ENCODE assay signal across 13 cellular contexts in genomic region chr20:49561806-49562205, GRCh38. TPM values are rescaled to one million over a fixed set of nuclear protein-coding genes. Genes with fewer than 3 reads are reported as not detected.
DNase-seq lines count a peak whose midpoint lies in the region; ATAC-seq, FAIRE-seq and TF ChIP-seq lines count a peak whose summit lies in the region.
"Had no signal": no experiment of that assay in that cellular context is flagged by ENCODE, and none has a peak within 500 bp of the region (broad histone marks: within the 10 kb centered on the region; RNA-seq: fewer than 3 reads in every experiment).

No MANE protein-coding gene starts in this region.

- H3K4me2 ChIP-seq in PC-9: peak overlapping the region; percentile 81
- H3K4me2 ChIP-seq in endothelial cell of umbilical vein (ENCODE audit: insufficient read depth, low read length): peak overlapping the region; percentile 60

- peak overlapping the region; percentile 36 for H3K9ac ChIP-seq in endothelial cell of umbilical vein (replicated peaks; ENCODE audit: extremely low read depth, insufficient read depth, low read length)

- no peak for TF ChIP-seq POLR2A in endothelial cell of umbilical vein (IDR thresholded peaks at IDR 0.05; ENCODE audit: low read depth, low read length)
- no peak for TF ChIP-seq POLR2A in suprapubic skin (IDR thresholded peaks at IDR 0.05)

- peak overlapping the region; percentile 18; the same call in 1 of the 2 replicates for H2AFZ ChIP-seq in PC-9
- H2AFZ ChIP-seq in endothelial cell of umbilical vein (ENCODE audit: low read depth, low read length): no peak overlapping the region

- H3K4me1 ChIP-seq in PC-9 (replicated peaks; ENCODE audit: insufficient read depth) (peaks cover 84% of the 10 kb centered on the region), endothelial cell of umbilical vein (ENCODE audit: control insufficient read depth, extremely low read depth, insufficient read depth, low read length) (peaks cover 44% of the 10 kb centered on the region), muscle layer of duodenum (ENCODE audit: control insufficient read depth in 1 of 2, insufficient read depth in 2 of 2, low read length in 2 of 2) (peaks cover 0 to 11% of the 10 kb centered on the region in 2 donors), suprapubic skin (peaks cover 17% of the 10 kb centered on the region)

- POLR2A ChIA-PET in PC-9 (lab: Charles Lee; ENCODE audit: unreplicated experiment): no interaction called here
- POLR2A ChIA-PET in endothelial cell of umbilical vein (lab: Charles Lee): interaction anchor here (0.6 kb wide), 1 partner anchor 19 kb away, joined by 4 read pairs; no protein-coding TSS in a partner anchor

- peaks cover 85% of the 10 kb centered on the region for H3K79me2 ChIP-seq in PC-9 (ENCODE audit: low read depth)
- no peaks in the 10 kb centered on the region for H3K79me2 ChIP-seq in endothelial cell of umbilical vein (ENCODE audit: control insufficient read depth, insufficient read depth, low read length)

- CTCF ChIA-PET in PC-9 (lab: Charles Lee) (interaction anchor here (0.7 to 1.1 kb wide), 2 partner anchors 10 to 20 kb away, joined by 3 to 4 read pairs; no protein-coding TSS in a partner anchor), endothelial cell of umbilical vein (lab: Charles Lee) (interaction anchor here (0.6 to 2.1 kb wide), 9 partner anchors 9 to 328 kb away, joined by 3 to 25 read pairs (median 4); no protein-coding TSS in a partner anchor)

- no peaks in the 10 kb centered on the region for H3K9me2 ChIP-seq in PC-9 (ENCODE audit: insufficient read depth)

- ATAC-seq in esophagus mucosa (no peak), HG02759 (IDR thresholded peaks at IDR 0.05; ENCODE audit: unreplicated experiment) (no peak)

- no peak for TF ChIP-seq EP300 in suprapubic skin (IDR thresholded peaks at IDR 0.05)

- H3K9me1 ChIP-seq in endothelial cell of umbilical vein (replicated peaks; ENCODE audit: control insufficient read depth, extremely low read depth, insufficient read depth, low read length): no peaks in the 10 kb centered on the region

- DNase-seq in PC-9 (peak in 1 of 2 experiments; percentile 51), endothelial cell of umbilical vein (ENCODE audit: low read depth, low spot score) (no peak), suprapubic skin (ENCODE audit: low spot score in 2 of 2) (peak in 1 of 2 donors; percentile 6), NCI-H345 (lab: John Stamatoyannopoulos, UW) (no peak)
- DNase-seq in activated CD4-positive, alpha-beta T cell treated with anti-CD3 and anti-CD28 coated beads, Interleukin-2, amount 50 U/mL, for 4 hours: no peak
- DNase-seq: CD4-positive, alpha-beta T cell; NCI-H2081 treated with DMSO at 0.1 percent for 48 hours; WERI-Rb-1 had no signal

- H3K27ac ChIP-seq in PC-9: peak overlapping the region; percentile 71
- H3K27ac ChIP-seq in endothelial cell of umbilical vein (ENCODE audit: insufficient read depth, low read depth, low read length): peak overlapping the region; percentile 79
- peak overlapping the region; percentile 48 for H3K27ac ChIP-seq in muscle layer of duodenum (ENCODE audit: low read length)
- peak overlapping the region; percentile 61 for H3K27ac ChIP-seq in suprapubic skin
- H3K27ac ChIP-seq: SK-N-MC, WERI-Rb-1 had no signal

- dilution Hi-C loops in endothelial cell of umbilical vein (cut with MboI; ENCODE audit: extremely low pct_ligation_motif_present, low sequenced_read_pairs): no loop called here

- no peak for FAIRE-seq in endothelial cell of umbilical vein (lab: Jason Lieb, UNC)
- FAIRE-seq: G401.6 had no signal

- 61% methylated on average over 2 of the region's 2 CpGs for WGBS in suprapubic skin

- H4K20me1 ChIP-seq in PC-9 (ENCODE audit: insufficient read depth) (no peaks in the 10 kb centered on the region), endothelial cell of umbilical vein (replicated peaks; ENCODE audit: control insufficient read depth, extremely low read depth, insufficient read depth, low read length) (no peaks in the 10 kb centered on the region)

- H3K9me3 ChIP-seq in PC-9 (ENCODE audit: insufficient read depth, low read depth): no peaks in the 10 kb centered on the region
- H3K9me3 ChIP-seq in endothelial cell of umbilical vein (replicated peaks; ENCODE audit: control insufficient read depth, insufficient read depth, low read length): no peaks in the 10 kb centered on the region
- no peaks in the 10 kb centered on the region for H3K9me3 ChIP-seq in muscle layer of duodenum (ENCODE audit: control insufficient read depth in 1 of 2, low read length in 2 of 2)
- H3K9me3 ChIP-seq in suprapubic skin: no peaks in the 10 kb centered on the region

- intact Hi-C loops in PC-9 (cut with micrococcal nuclease; ENCODE audit: unreplicated experiment): loop anchor here (1.0 to 5.0 kb wide), 2 partner anchors 21 to 1200 kb away; no protein-coding TSS in a partner anchor
- intact Hi-C loops in endothelial cell of umbilical vein (cut with micrococcal nuclease): loop anchor here (1.0 to 10.0 kb wide), 2 partner anchors 21 to 473 kb away; no protein-coding TSS in a partner anchor

- TF ChIP-seq CTCF in PC-9 (conservative IDR thresholded peaks at IDR 0.05) (no peak), endothelial cell of umbilical vein (IDR thresholded peaks at IDR 0.05; ENCODE audit: extremely low read depth in 1 of 2, insufficient read depth in 1 of 2, low read depth in 1 of 2, low read length in 2 of 2) (no peak), suprapubic skin (IDR thresholded peaks at IDR 0.05) (no peak)

- 0 out of 2 replicates have a peak, but pooled peaks cover 3% of the 10 kb centered on the region for H3K36me3 ChIP-seq in PC-9 (ENCODE audit: low read depth)
- H3K36me3 ChIP-seq in endothelial cell of umbilical vein (ENCODE audit: control insufficient read depth in 2 of 2, extremely low read depth in 1 of 2, insufficient read depth in 2 of 2, low read length in 2 of 2): no peaks in the 10 kb centered on the region
- H3K36me3 ChIP-seq in muscle layer of duodenum (ENCODE audit: control insufficient read depth in 1 of 2, insufficient read depth in 2 of 2, low read length in 2 of 2): peaks cover 0 to 3% of the 10 kb centered on the region in 2 donors
- no peaks in the 10 kb centered on the region for H3K36me3 ChIP-seq in suprapubic skin
- H3K36me3 ChIP-seq: WERI-Rb-1 had no signal

- H3K4me3 ChIP-seq in PC-9 (peak overlapping the region; percentile 22; the same call in 1 of the 2 replicates), endothelial cell of umbilical vein (replicated peaks in 1 of 3; ENCODE audit: insufficient read depth in 1 of 3, low read depth in 1 of 3, low read length in 3 of 3) (peak overlapping the region in 1 of 3 experiments; percentile 12), muscle layer of duodenum (ENCODE audit: low read depth in 1 of 2, low read length in 2 of 2) (peak overlapping the region in 1 of 2 donors; percentile 26), suprapubic skin (no peak overlapping the region)
- H3K4me3 ChIP-seq: SK-N-MC had no signal

- H3F3A ChIP-seq in PC-9 (ENCODE audit: insufficient read depth, low read depth): peaks cover 44% of the 10 kb centered on the region; the same call in 1 of the 2 replicates

- BruUV-seq in PC-9 (replicated peaks; lab: Mats Ljungman, UMichigan) (no TSS peak), endothelial cell of umbilical vein (replicated peaks; lab: Mats Ljungman, UMichigan) (no TSS peak)

- H3K27me3 ChIP-seq in PC-9 (ENCODE audit: insufficient read depth, low read depth) (no peaks in the 10 kb centered on the region), endothelial cell of umbilical vein (ENCODE audit: control insufficient read depth in 2 of 2, insufficient read depth in 2 of 2, low read length in 2 of 2) (no peaks in the 10 kb centered on the region), muscle layer of duodenum (ENCODE audit: low read depth, low read length) (peaks cover 4% of the 10 kb centered on the region), suprapubic skin (peaks cover 9% of the 10 kb centered on the region)

TF ChIP-seq in endothelial cell of umbilical vein, 7 proteins besides CTCF, POLR2A, EP300 and RAD21:
- TF ChIP-seq GATA2 (IDR thresholded peaks at IDR 0.05; ENCODE audit: insufficient read depth, insufficient read length, low read depth, low read length) (no peak), EZH2 (IDR thresholded peaks at IDR 0.05; ENCODE audit: borderline replicate concordance, low read depth, low read length, severe bottlenecking) (no peak), MYC (IDR thresholded peaks at IDR 0.05; ENCODE audit: low read depth, low read length) (no peak), JUN (IDR thresholded peaks at IDR 0.05; ENCODE audit: borderline replicate concordance, insufficient read depth, insufficient read length, low read depth) (no peak), MAX (IDR thresholded peaks at IDR 0.05; ENCODE audit: insufficient read depth, insufficient read length) (no peak), POLR2AphosphoS5 (IDR thresholded peaks at IDR 0.05; ENCODE audit: insufficient read depth, low read depth, low read length) (no peak)

RNA-seq across cellular contexts. Expression of gene PTGIS, which starts 6.1 kb away (rescaled TPM):
- total RNA-seq in PC-9 (2021): 26.9 and 30.3 TPM in 2 replicates
- total RNA-seq in endothelial cell of umbilical vein: 4.4 and 6.2 TPM in 2 replicates
- 11.8 and 14.2 TPM in 2 replicates for polyA plus RNA-seq in endothelial cell of umbilical vein
- polyA plus RNA-seq in endothelial cell of umbilical vein (2011; cell fraction: cytosol; rRNA removed): 6.3 and 9.1 TPM in 2 replicates
- 3.4 and 5.8 TPM in 2 replicates for polyA plus RNA-seq in endothelial cell of umbilical vein (2011; cell fraction: nucleus; rRNA removed)
- 1.9 and 5.1 TPM in 2 replicates for polyA plus RNA-seq in endothelial cell of umbilical vein (2012)
- polyA minus RNA-seq in endothelial cell of umbilical vein: 14.9 and 18.4 TPM in 2 replicates
- polyA minus RNA-seq in endothelial cell of umbilical vein (2011; cell fraction: cytosol; rRNA and poly(A)+ RNA removed): not detected
- polyA minus RNA-seq in endothelial cell of umbilical vein (2011; cell fraction: nucleus; rRNA and poly(A)+ RNA removed): 2.2 and 3.9 TPM in 2 replicates
- 10 to 100 TPM in 1 of 4 donors, 1 to 10 TPM in 3; 4.3 to 14.4 (median 7.0) TPM for total RNA-seq in suprapubic skin
- total RNA-seq in esophagus mucosa: 2.9 TPM
- total RNA-seq: CD4-positive, alpha-beta T cell had no signal
